ENCODE assay signal across 8 cellular contexts in genomic region chr5:172133359-172134029, GRCh38. TPM values are rescaled to one million over a fixed set of nuclear protein-coding genes. Genes with fewer than 3 reads are reported as not detected.
DNase-seq lines count a peak whose midpoint lies in the region; ATAC-seq and TF ChIP-seq lines count a peak whose summit lies in the region.

No MANE protein-coding gene starts in this region.

- H3K4me1 ChIP-seq in SJCRH30, result no peaks in the 10 kb centered on the region

- no peaks in the 10 kb centered on the region for H3K27me3 ChIP-seq in SJCRH30

- ATAC-seq in HG03520 (IDR thresholded peaks at IDR 0.05; ENCODE audit: unreplicated experiment), result no peak
- ATAC-seq in HG02763 (IDR thresholded peaks at IDR 0.05; ENCODE audit: unreplicated experiment), result no peak

- H3K27me3 Mint-ChIP-seq in T-helper 1 cell treated with Interleukin-12 subunit alpha and Interleukin-12 subunit beta and Interleukin-4 antibody, amounts not matched to agents 30 μg/mL and 1 μg/mL, for 36 hours (ENCODE audit: low read depth), result no peaks in the 10 kb centered on the region

- peaks cover 29% of the 10 kb centered on the region for H3K36me3 Mint-ChIP-seq in T-helper 1 cell treated with Interleukin-12 subunit alpha and Interleukin-12 subunit beta and Interleukin-4 antibody, amounts not matched to agents 30 μg/mL and 1 μg/mL, for 36 hours (ENCODE audit: low read depth)

- H3K4me3 Mint-ChIP-seq in T-helper 1 cell treated with Interleukin-12 subunit alpha and Interleukin-12 subunit beta and Interleukin-4 antibody, amounts not matched to agents 30 μg/mL and 1 μg/mL, for 36 hours, result peak overlapping the region; percentile 10

- H3K9me3 ChIP-seq in SJCRH30 (replicated peaks), result peaks cover 10% of the 10 kb centered on the region

- H3K27ac ChIP-seq in SJCRH30, result no peak overlapping the region

- peak; percentile 92 for DNase-seq in ELR (ENCODE audit: low read depth)
- peak; percentile 85 for DNase-seq in choroid plexus epithelial cell (ENCODE audit: low read depth)
- DNase-seq in non-pigmented ciliary epithelial cell (ENCODE audit: low read depth), result peak; percentile 88
- no peak for DNase-seq in SJCRH30
- no peak for DNase-seq in NCI-H1417 (lab: John Stamatoyannopoulos, UW)

- H3K4me1 Mint-ChIP-seq in T-helper 1 cell treated with Interleukin-12 subunit alpha and Interleukin-12 subunit beta and Interleukin-4 antibody, amounts not matched to agents 30 μg/mL and 1 μg/mL, for 36 hours (ENCODE audit: low read depth), result peaks cover 45% of the 10 kb centered on the region

- TF ChIP-seq CTCF in choroid plexus epithelial cell (conservative IDR thresholded peaks at IDR 0.05; ENCODE audit: low read depth, low read length), result no peak

- no peaks in the 10 kb centered on the region for H3K9me3 Mint-ChIP-seq in T-helper 1 cell treated with Interleukin-12 subunit alpha and Interleukin-12 subunit beta and Interleukin-4 antibody, amounts not matched to agents 30 μg/mL and 1 μg/mL, for 36 hours

- H3K4me3 ChIP-seq in choroid plexus epithelial cell (ENCODE audit: low read depth, low read length) (no peak overlapping the region), SJCRH30 (no peak overlapping the region)

- H3K36me3 ChIP-seq in SJCRH30, result peaks cover 3% of the 10 kb centered on the region; the same call in 1 of the 2 replicates

- H3K27ac Mint-ChIP-seq in T-helper 1 cell treated with Interleukin-12 subunit alpha and Interleukin-12 subunit beta and Interleukin-4 antibody, amounts not matched to agents 30 μg/mL and 1 μg/mL, for 36 hours, result peak overlapping the region; percentile 81

RNA-seq across cellular contexts. Expression of gene STK10, which starts 54.5 kb away (rescaled TPM):
- total RNA-seq in SJCRH30 (2014; rRNA removed; shearing (Covaris generic)), result 14.5 and 15.7 TPM in 2 replicates

Comparison
In these comparisons a context has a peak if more than half of its experiments do, and no peak if none do; other contexts are left out.
1. DNase-seq: peak in ELR (single experiment), choroid plexus epithelial cell (single experiment) and non-pigmented ciliary epithelial cell (single experiment); none in SJCRH30 (0 of 2) and NCI-H1417 (0 of 3).